16 cellular contexts compared by ENCODE assay signal in genomic region chr14:69268763-69269162, GRCh38. TPM values are rescaled to one million over a fixed set of nuclear protein-coding genes. Genes with fewer than 3 reads are reported as not detected.
DNase-seq lines count a peak whose midpoint lies in the region; ATAC-seq and TF ChIP-seq lines count a peak whose summit lies in the region.
"Had no signal": no experiment of that assay in that cellular context is flagged by ENCODE, and none has a peak within 500 bp of the region (broad histone marks: within the 10 kb centered on the region; RNA-seq: fewer than 3 reads in every experiment).

No MANE protein-coding gene starts in this region.

- H3K9me3 Mint-ChIP-seq in CD4-positive, alpha-beta T cell = no peaks in the 10 kb centered on the region
- no peaks in the 10 kb centered on the region for H3K9me3 Mint-ChIP-seq in progenitor cell of endocrine pancreas (ENCODE audit: low read depth)
- H3K9me3 Mint-ChIP-seq: brain; T-helper 2 cell treated with Interferon-gamma antibody and Interleukin-4, amounts not matched to agents 5 μg/mL and 100 μg/mL, for 36 hours had no signal

- 42% methylated on average over 4 of the region's 4 CpGs for WGBS in right cardiac atrium

- H3K27ac ChIP-seq in ACC112 (ENCODE audit: low read depth, low read length) (peak overlapping the region; percentile 71), coronary artery (peak overlapping the region; percentile 38 to 73), right cardiac atrium (ENCODE audit: low read length) (peak overlapping the region; percentile 23)
- no peak overlapping the region for H3K27ac ChIP-seq in CD4-positive, alpha-beta T cell (ENCODE audit: low read depth, low read length)
- H3K27ac ChIP-seq: tibial nerve had no signal

- CTCF ChIA-PET in CD4-positive, alpha-beta T cell (lab: Charles Lee) = no interaction called here

- no peak overlapping the region for H3K4me3 ChIP-seq in ACC112 (ENCODE audit: low read depth, low read length)
- no peak overlapping the region for H3K4me3 ChIP-seq in coronary artery
- no peak overlapping the region for H3K4me3 ChIP-seq in right cardiac atrium (ENCODE audit: low read length)
- H3K4me3 ChIP-seq: tibial nerve had no signal

- DNase-seq in M059J (ENCODE audit: low read depth) = peak; percentile 77
- DNase-seq in coronary artery (ENCODE audit: low spot score) = no peak
- no peak for DNase-seq in right cardiac atrium
- no peak for DNase-seq in superior temporal gyrus (ENCODE audit: extremely low spot score)
- DNase-seq in CD4-positive, alpha-beta T cell = no peak
- no peak for DNase-seq in progenitor cell of endocrine pancreas (ENCODE audit: low spot score, unreplicated experiment)
- DNase-seq in cortex of kidney (lab: John Stamatoyannopoulos, UW) = no peak
- DNase-seq: activated CD8-positive, alpha-beta T cell treated with anti-CD3 and anti-CD28 coated beads, Interleukin-2, amount 10 ng/mL, durations not matched to agents 7 days and 5 days; NCI-H1105; NCI-H510A treated with DMSO at 0.1 percent for 48 hours had no signal

- no peaks in the 10 kb centered on the region for H3K9me3 ChIP-seq in right cardiac atrium (ENCODE audit: control insufficient read depth, low read length)
- no peaks in the 10 kb centered on the region for H3K9me3 ChIP-seq in CD4-positive, alpha-beta T cell (ENCODE audit: control insufficient read depth, low read length)
- H3K9me3 ChIP-seq: tibial nerve had no signal

- POLR2A ChIA-PET in CD4-positive, alpha-beta T cell (lab: Charles Lee) = no interaction called here

- no peaks in the 10 kb centered on the region for H3K36me3 ChIP-seq in ACC112 (ENCODE audit: insufficient read depth, low read length)
- H3K36me3 ChIP-seq: tibial nerve had no signal

- peak; percentile 22 to 42 for ATAC-seq in right cardiac atrium
- no peak for ATAC-seq in CD4-positive, alpha-beta T cell (ENCODE audit: poor library complexity)
- ATAC-seq: activated CD8-positive, alpha-beta T cell treated with anti-CD3 and anti-CD28 coated beads, Interleukin-2, amount 10 ng/mL, durations not matched to agents 7 days and 5 days; HepG2; Panc1 had no signal

- H3K27me3 ChIP-seq in ACC112 (ENCODE audit: insufficient read depth, low read length) = no peaks in the 10 kb centered on the region
- H3K27me3 ChIP-seq in right cardiac atrium (ENCODE audit: control insufficient read depth, insufficient read depth) = no peaks in the 10 kb centered on the region
- peaks cover 14% of the 10 kb centered on the region for H3K27me3 ChIP-seq in CD4-positive, alpha-beta T cell (ENCODE audit: control insufficient read depth, insufficient read depth, low read length)

- TF ChIP-seq CTCF in coronary artery (IDR thresholded peaks at IDR 0.05) = no peak
- no peak for TF ChIP-seq CTCF in CD4-positive, alpha-beta T cell (IDR thresholded peaks at IDR 0.05)
- TF ChIP-seq CTCF in progenitor cell of endocrine pancreas (IDR thresholded peaks at IDR 0.05; ENCODE audit: unreplicated experiment) = no peak

- H3K4me3 Mint-ChIP-seq in CD4-positive, alpha-beta T cell = no peak overlapping the region
- H3K4me3 Mint-ChIP-seq in progenitor cell of endocrine pancreas (ENCODE audit: low read depth) = no peak overlapping the region
- H3K4me3 Mint-ChIP-seq: activated CD8-positive, alpha-beta T cell treated with anti-CD3 and anti-CD28 coated beads, Interleukin-2, amount 10 ng/mL, durations not matched to agents 7 days and 5 days; brain; T-helper 2 cell treated with Interferon-gamma antibody and Interleukin-4, amounts not matched to agents 5 μg/mL and 100 μg/mL, for 36 hours had no signal

- intact Hi-C loops in right cardiac atrium (cut with DNase I) = no loop called here
- intact Hi-C loops in CD4-positive, alpha-beta T cell (cut with DNase I, micrococcal nuclease) = no loop called here

- peaks cover 30% of the 10 kb centered on the region for H3K4me1 ChIP-seq in ACC112 (ENCODE audit: control insufficient read depth, insufficient read depth, low read length, unreplicated experiment)
- H3K4me1 ChIP-seq in right cardiac atrium (ENCODE audit: control insufficient read depth, insufficient read depth, low read length) = peaks cover 8% of the 10 kb centered on the region
- H3K4me1 ChIP-seq: tibial nerve had no signal

- no peaks in the 10 kb centered on the region for H3K36me3 Mint-ChIP-seq in CD4-positive, alpha-beta T cell (ENCODE audit: low read depth)
- H3K36me3 Mint-ChIP-seq in progenitor cell of endocrine pancreas (ENCODE audit: insufficient read depth) = no peaks in the 10 kb centered on the region
- H3K36me3 Mint-ChIP-seq: brain had no signal

- no peaks in the 10 kb centered on the region for H3K4me1 Mint-ChIP-seq in CD4-positive, alpha-beta T cell (ENCODE audit: low read depth)
- no peaks in the 10 kb centered on the region for H3K4me1 Mint-ChIP-seq in progenitor cell of endocrine pancreas (ENCODE audit: low read depth)

- no peak overlapping the region for H3K27ac Mint-ChIP-seq in CD4-positive, alpha-beta T cell
- H3K27ac Mint-ChIP-seq in progenitor cell of endocrine pancreas = no peak overlapping the region
- H3K27ac Mint-ChIP-seq: activated CD8-positive, alpha-beta T cell treated with anti-CD3 and anti-CD28 coated beads, Interleukin-2, amount 10 ng/mL, durations not matched to agents 7 days and 5 days; brain; T-helper 2 cell treated with Interferon-gamma antibody and Interleukin-4, amounts not matched to agents 5 μg/mL and 100 μg/mL, for 36 hours had no signal

- peaks cover 20% of the 10 kb centered on the region for H3K27me3 Mint-ChIP-seq in CD4-positive, alpha-beta T cell
- no peaks in the 10 kb centered on the region for H3K27me3 Mint-ChIP-seq in progenitor cell of endocrine pancreas
- H3K27me3 Mint-ChIP-seq: brain had no signal

- no peaks in the 10 kb centered on the region for H3K79me2 ChIP-seq in ACC112 (ENCODE audit: control insufficient read depth, insufficient read depth, low read length, unreplicated experiment)

- peak overlapping the region; percentile 74 for H2AFZ ChIP-seq in ACC112 (ENCODE audit: low read length, unreplicated experiment)

RNA-seq across cellular contexts. Expression of gene GALNT16, which starts 8.8 kb away (rescaled TPM):
- 0.20 and 0.30 TPM in 2 replicates for total RNA-seq in M059J (2014; rRNA removed; shearing (Covaris generic))
- total RNA-seq in right cardiac atrium (10 to 100 TPM; 24.3 to 50.9 (median 34.0) TPM), progenitor cell of endocrine pancreas (9.5 and 12.7 TPM in 2 replicates)
- 33.2 TPM for polyA plus RNA-seq in right cardiac atrium
- total RNA-seq in CD4-positive, alpha-beta T cell = not detected
- total RNA-seq: activated CD8-positive, alpha-beta T cell treated with anti-CD3 and anti-CD28 coated beads, Interleukin-2, amount 10 ng/mL, durations not matched to agents 7 days and 5 days had no signal
